27 cellular contexts compared by ENCODE assay signal in the genomic region with DNA sequence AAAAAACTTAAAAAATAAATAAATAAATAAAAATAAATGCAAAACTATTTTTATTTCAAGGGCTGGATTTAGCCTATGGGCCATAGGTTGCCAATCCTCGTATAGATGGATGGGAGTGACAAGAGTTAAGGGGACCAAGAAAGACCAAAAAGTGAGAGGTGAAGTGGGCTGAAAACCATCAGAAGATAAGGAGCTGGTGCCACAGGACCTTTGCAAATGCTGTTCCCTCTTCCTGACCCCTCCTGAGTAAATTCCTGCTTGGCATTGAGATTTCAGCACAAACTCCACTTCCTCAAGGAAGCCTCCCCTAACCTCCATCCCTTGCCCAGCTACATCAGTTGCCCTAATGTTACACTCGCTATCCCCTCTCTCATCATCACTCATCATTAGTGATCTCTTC. TPM values are rescaled to one million over a fixed set of nuclear protein-coding genes. Genes with fewer than 3 reads are reported as not detected.
DNase-seq lines count a peak whose midpoint lies in the region; ATAC-seq, FAIRE-seq and TF ChIP-seq lines count a peak whose summit lies in the region.
"Had no signal": no experiment of that assay in that cellular context is flagged by ENCODE, and none has a peak within 500 bp of the region (broad histone marks: within the 10 kb centered on the region; RNA-seq: fewer than 3 reads in every experiment).

No MANE protein-coding gene starts in this region.

- no peak for TF ChIP-seq EP300 in GM12878 (IDR thresholded peaks at IDR 0.05; ENCODE audit: borderline replicate concordance in 1 of 2, control insufficient read depth in 1 of 2, low read depth in 2 of 2, low read length in 2 of 2)

- no peaks in the 10 kb centered on the region for H4K20me1 ChIP-seq in GM12878 (ENCODE audit: control insufficient read depth, insufficient read depth)
- H4K20me1 ChIP-seq: BLaER1 had no signal

- H3K4me2 ChIP-seq in GM12878 (ENCODE audit: control insufficient read depth, insufficient read depth): no peak overlapping the region
- H3K4me2 ChIP-seq: BLaER1 had no signal

- RAD21 ChIA-PET in GM12878 (lab: Charles Lee; ENCODE audit: unreplicated experiment): interaction anchor here (0.7 to 2.6 kb wide), 4 partner anchors 8 to 463 kb away, joined by 3 to 7 read pairs (median 4); no protein-coding TSS in a partner anchor

- DNase-seq in GM12878 (ENCODE audit: low read depth, low spot score) (no peak), C1 segment of cervical spinal cord (lab: John Stamatoyannopoulos, UW) (no peak), WERI-Rb-1 (no peak), cardiac septum (ENCODE audit: low spot score) (no peak)
- DNase-seq: 8988T; ACHN; BE2C; CD4-positive, alpha-beta memory T cell; CD4-positive, CD25-positive, alpha-beta regulatory T cell; CD8-positive, alpha-beta memory T cell; COR-L47; DMS 273 treated with DMSO at 0.1 percent for 48 hours; DMS153; DMS79; DND-41; EL; GDM1 had no signal

- in situ Hi-C loops in GM12878 (cut with MboI): no loop called here

- TF ChIP-seq POLR2A in GM12878 (IDR thresholded peaks at IDR 0.05; ENCODE audit: low read depth, low read length): no peak

- FAIRE-seq in GM12878 (lab: Jason Lieb, UNC): no peak
- FAIRE-seq: A204.1, GM12891, GM19239 had no signal

- H3K36me3 ChIP-seq in HEK293 (ENCODE audit: control insufficient read depth in 2 of 2, insufficient read depth in 1 of 2, low read length in 2 of 2) (no peaks in the 10 kb centered on the region), GM12878 (ENCODE audit: control insufficient read depth in 2 of 2, insufficient read depth in 2 of 2, low read length in 1 of 2) (no peaks in the 10 kb centered on the region), WERI-Rb-1 (no peaks in the 10 kb centered on the region)
- H3K36me3 ChIP-seq: BE2C, BLaER1 had no signal

- H3K27me3 ChIP-seq in GM12878 (replicated peaks in 1 of 2; ENCODE audit: control insufficient read depth in 2 of 2, insufficient read depth in 2 of 2, low read length in 1 of 2): no peaks in the 10 kb centered on the region
- peaks cover 55% of the 10 kb centered on the region for H3K27me3 ChIP-seq in WERI-Rb-1 (ENCODE audit: insufficient read depth, low read depth, severe bottlenecking)
- H3K27me3 ChIP-seq: BE2C, BLaER1 had no signal

- ATAC-seq in GM12878: no peak

- no peaks in the 10 kb centered on the region for H3K79me2 ChIP-seq in GM12878 (ENCODE audit: control insufficient read depth, insufficient read depth, low read length)

- no TSS peak for BruUV-seq in GM12878 (replicated peaks; lab: Mats Ljungman, UMichigan)

- SMC1A ChIA-PET in GM12878 (lab: Charles Lee; ENCODE audit: uncharacterized antibody, unreplicated experiment): interaction anchor here (0.5 to 1.1 kb wide), 4 partner anchors 13 to 1748 kb away, joined by 3 to 5 read pairs (median 3); no protein-coding TSS in a partner anchor

- no peak overlapping the region for H2AFZ ChIP-seq in GM12878 (ENCODE audit: control insufficient read depth, low read depth, low read length)

- CTCF ChIA-PET in HEK293 (lab: Yijun Ruan, JAX) (interaction anchor here (0.6 to 3.2 kb wide), 16 partner anchors 8 to 534 kb away, joined by 3 to 18 read pairs (median 6); a partner anchor contains a TSS), GM12878 (lab: Yijun Ruan, JAX) (interaction anchor here (1.1 to 3.1 kb wide), 15 partner anchors 8 to 519 kb away, joined by 3 to 40 read pairs (median 7); a partner anchor contains a TSS)

- H3K9me3 ChIP-seq in HEK293 (ENCODE audit: control insufficient read depth, insufficient read depth, low read depth, low read length): no peaks in the 10 kb centered on the region
- H3K9me3 ChIP-seq in GM12878 (replicated peaks; ENCODE audit: control insufficient read depth, insufficient read depth, low read length): no peaks in the 10 kb centered on the region
- H3K9me3 ChIP-seq in WERI-Rb-1 (ENCODE audit: severe bottlenecking): no peaks in the 10 kb centered on the region
- H3K9me3 ChIP-seq: BE2C, BLaER1 had no signal

- H3K27ac ChIP-seq in HEK293 (ENCODE audit: extremely low read depth, low read depth, low read length) (no peak overlapping the region), GM12878 (ENCODE audit: control insufficient read depth, insufficient read depth) (no peak overlapping the region), WERI-Rb-1 (no peak overlapping the region)
- H3K27ac ChIP-seq: BLaER1, C4-2B had no signal

- no peak overlapping the region for H3K9ac ChIP-seq in GM12878 (ENCODE audit: control insufficient read depth, insufficient read depth, low read length)
- H3K9ac ChIP-seq: BLaER1 had no signal

- TF ChIP-seq RAD21 in GM12878 (IDR thresholded peaks at IDR 0.05; ENCODE audit: insufficient read depth, low read depth, low read length): no peak

- H3K4me3 ChIP-seq in HEK293 (ENCODE audit: low read depth, low read length) (no peak overlapping the region), GM12878 (no peak overlapping the region), WERI-Rb-1 (ENCODE audit: low read depth, low read length) (no peak overlapping the region)
- H3K4me3 ChIP-seq: BLaER1 had no signal

- intact Hi-C loops in GM12878 (cut with micrococcal nuclease; ENCODE audit: unreplicated experiment) (loop anchor here (5.0 kb wide), 1 partner anchor 464 kb away; no protein-coding TSS in a partner anchor), cardiac septum (cut with DNase I) (loop anchor here (2.0 kb wide), 2 partner anchors 56 to 464 kb away; no protein-coding TSS in a partner anchor)

- H3K4me1 ChIP-seq in HEK293 (ENCODE audit: control insufficient read depth, insufficient read depth, low read length): no peaks in the 10 kb centered on the region
- H3K4me1 ChIP-seq in GM12878 (ENCODE audit: control insufficient read depth, insufficient read depth, low read length): no peaks in the 10 kb centered on the region
- H3K4me1 ChIP-seq: BE2C, BLaER1 had no signal

- 40% methylated on average over 2 of the region's 2 CpGs for WGBS in GM12878 (ENCODE audit: insufficient coverage, insufficient replicate concordance, low lambda C conversion rate, missing lambda C conversion rate)

- no peak for TF ChIP-seq CTCF in HEK293 (tag by site-specific recombination; IDR thresholded peaks at IDR 0.05)
- TF ChIP-seq CTCF in GM12878 (IDR thresholded peaks at IDR 0.05 in 2 of 3, conservative IDR thresholded peaks at IDR 0.05 in 1 of 3; ENCODE audit: control insufficient read depth in 2 of 3, extremely low read depth in 1 of 3, insufficient read depth in 1 of 3, low read depth in 3 of 3, low read length in 3 of 3): no peak
- TF ChIP-seq CTCF in WERI-Rb-1 (IDR thresholded peaks at IDR 0.05; ENCODE audit: low read depth, low read length): no peak

- POLR2A ChIA-PET in HEK293 (lab: Yijun Ruan, JAX): interaction anchor here (1.1 kb wide), 1 partner anchor 8 kb away, joined by 3 read pairs; no protein-coding TSS in a partner anchor
- POLR2A ChIA-PET in GM12878 (lab: Charles Lee): no interaction called here

RNA-seq across cellular contexts. Expression of a gene that starts 11.0 kb away (rescaled TPM):
- total RNA-seq in GM12878 (2013; cell fraction: nucleolus; rRNA removed): not detected in 2 replicates
- not detected in 2 replicates for total RNA-seq in GM12878 (2014; rRNA removed)
- total RNA-seq in GM12878 (2014; rRNA removed; fragmentation: Illumina TruSeq; extraction: Trizol): not detected in 2 replicates
- not detected in 2 replicates for total RNA-seq in GM12878 (2021)
- not detected for polyA plus RNA-seq in GM12878 (2011; ENCODE audit: low read depth)
- polyA plus RNA-seq in GM12878 (2011; rRNA removed): not detected in 2 replicates
- not detected in 2 replicates for polyA plus RNA-seq in GM12878 (2011; cell fraction: cytosol; rRNA removed)
- not detected in 2 replicates for polyA plus RNA-seq in GM12878 (2011; cell fraction: nucleus; rRNA removed)
- polyA plus RNA-seq in GM12878 (2012): not detected in 2 replicates
- not detected in 2 replicates for polyA plus RNA-seq in GM12878 (2014; fragmentation: Illumina TruSeq; extraction: Trizol)
- polyA plus RNA-seq in GM12878 (2014; fragmentation: Nextera tagmentation; extraction: Ambion mirVana): not detected
- not detected in 2 replicates for polyA plus RNA-seq in GM12878 (2014; rRNA removed)
- not detected for polyA plus RNA-seq in GM12878 (2016; fragmentation: Nextera tagmentation; extraction: Ambion mirVana)
- polyA minus RNA-seq in GM12878 (2011; rRNA and poly(A)+ RNA removed): not detected in 2 replicates
- polyA minus RNA-seq in GM12878 (2011; cell fraction: cytosol; rRNA and poly(A)+ RNA removed): not detected in 2 replicates
- polyA minus RNA-seq in GM12878 (2011; cell fraction: nucleus; rRNA and poly(A)+ RNA removed): not detected in 2 replicates
- total RNA-seq in cardiac septum: not detected
- total RNA-seq: A673; CD4-positive, alpha-beta memory T cell; CD4-positive, CD25-positive, alpha-beta regulatory T cell; CD8-positive, alpha-beta memory T cell; Daoy; G401 had no signal
- polyA plus RNA-seq: AG04450; CD4-positive, alpha-beta memory T cell; CD4-positive, CD25-positive, alpha-beta regulatory T cell; CD8-positive, alpha-beta memory T cell had no signal

RNA-seq across cellular contexts. Expression of a gene that starts 14.2 kb away (rescaled TPM):
- not detected in 2 replicates for total RNA-seq in GM12878 (2013; cell fraction: nucleolus; rRNA removed)
- not detected in 2 replicates for total RNA-seq in GM12878 (2014; rRNA removed)
- not detected in 2 replicates for total RNA-seq in GM12878 (2014; rRNA removed; fragmentation: Illumina TruSeq; extraction: Trizol)
- total RNA-seq in GM12878 (2021): not detected in 2 replicates
- polyA plus RNA-seq in GM12878 (2011; ENCODE audit: low read depth): not detected
- not detected in 2 replicates for polyA plus RNA-seq in GM12878 (2011; rRNA removed)
- polyA plus RNA-seq in GM12878 (2011; cell fraction: cytosol; rRNA removed): 0.07 TPM in 1 of 2 replicates, not detected in the other
- polyA plus RNA-seq in GM12878 (2011; cell fraction: nucleus; rRNA removed): 0.06 and 0.25 TPM in 2 replicates
- 0.03 TPM in 1 of 2 replicates, not detected in the other for polyA plus RNA-seq in GM12878 (2012)
- not detected in 2 replicates for polyA plus RNA-seq in GM12878 (2014; fragmentation: Illumina TruSeq; extraction: Trizol)
- not detected for polyA plus RNA-seq in GM12878 (2014; fragmentation: Nextera tagmentation; extraction: Ambion mirVana)
- not detected in 2 replicates for polyA plus RNA-seq in GM12878 (2014; rRNA removed)
- polyA plus RNA-seq in GM12878 (2016; fragmentation: Nextera tagmentation; extraction: Ambion mirVana): not detected
- polyA minus RNA-seq in GM12878 (2011; rRNA and poly(A)+ RNA removed): not detected in 2 replicates
- polyA minus RNA-seq in GM12878 (2011; cell fraction: cytosol; rRNA and poly(A)+ RNA removed): 0.53 and 1.0 TPM in 2 replicates
- polyA minus RNA-seq in GM12878 (2011; cell fraction: nucleus; rRNA and poly(A)+ RNA removed): not detected in 2 replicates
- total RNA-seq in cardiac septum: 16.4 TPM
- total RNA-seq: CD4-positive, alpha-beta memory T cell; CD4-positive, CD25-positive, alpha-beta regulatory T cell had no signal
- polyA plus RNA-seq: CD4-positive, alpha-beta memory T cell; CD4-positive, CD25-positive, alpha-beta regulatory T cell had no signal

RNA-seq across cellular contexts. Expression of a gene that starts 43.7 kb away (rescaled TPM):
- total RNA-seq in GM12878 (2013; cell fraction: nucleolus; rRNA removed): not detected in 2 replicates
- total RNA-seq in GM12878 (2014; rRNA removed): 0.05 and 0.06 TPM in 2 replicates
- 0.09 TPM in 2 replicates for total RNA-seq in GM12878 (2014; rRNA removed; fragmentation: Illumina TruSeq; extraction: Trizol)
- 0.08 and 0.11 TPM in 2 replicates for total RNA-seq in GM12878 (2021)
- 0.09 TPM for polyA plus RNA-seq in GM12878 (2011; ENCODE audit: low read depth)
- polyA plus RNA-seq in GM12878 (2011; rRNA removed): not detected in 2 replicates
- not detected in 2 replicates for polyA plus RNA-seq in GM12878 (2011; cell fraction: cytosol; rRNA removed)
- not detected in 2 replicates for polyA plus RNA-seq in GM12878 (2011; cell fraction: nucleus; rRNA removed)
- 0.14 TPM in 2 replicates for polyA plus RNA-seq in GM12878 (2012)
- 0.32 and 0.55 TPM in 2 replicates for polyA plus RNA-seq in GM12878 (2014; fragmentation: Illumina TruSeq; extraction: Trizol)
- under 1 TPM in 1 of 2 experiments, not detected in 1; 0.16 TPM for polyA plus RNA-seq in GM12878 (2014; fragmentation: Nextera tagmentation; extraction: Ambion mirVana)
- polyA plus RNA-seq in GM12878 (2014; rRNA removed): 0.09 and 0.18 TPM in 2 replicates
- under 1 TPM; 0.16 to 0.40 TPM for polyA plus RNA-seq in GM12878 (2016; fragmentation: Nextera tagmentation; extraction: Ambion mirVana)
- polyA minus RNA-seq in GM12878 (2011; rRNA and poly(A)+ RNA removed): 0.05 TPM in 1 of 2 replicates, not detected in the other
- polyA minus RNA-seq in GM12878 (2011; cell fraction: cytosol; rRNA and poly(A)+ RNA removed): not detected in 2 replicates
- polyA minus RNA-seq in GM12878 (2011; cell fraction: nucleus; rRNA and poly(A)+ RNA removed): not detected in 2 replicates
- not detected for total RNA-seq in cardiac septum
- total RNA-seq: A673; CD4-positive, alpha-beta memory T cell; CD4-positive, CD25-positive, alpha-beta regulatory T cell; CD8-positive, alpha-beta memory T cell; Daoy; G401 had no signal
- polyA plus RNA-seq: AG04450; CD4-positive, CD25-positive, alpha-beta regulatory T cell; CD8-positive, alpha-beta memory T cell had no signal

Comparison
In these comparisons a context has a peak if more than half of its experiments do, and no peak if none do; other contexts are left out.
1. RNA of a gene that starts 14.2 kb away (total RNA-seq): 16.4 TPM in cardiac septum (single experiment); not detected in GM12878; every median in the first group is over 10 times any median in the second.